In genomic region chr3:186966406-186966805, GRCh38 we compare ENCODE assay signal across 2 cellular contexts.
TF ChIP-seq lines count a peak whose summit lies in the region.

No MANE protein-coding gene starts in this region.

TF ChIP-seq in GM23338, 12 proteins besides CTCF, POLR2A, EP300 and RAD21 (continued from another document):
- TF ChIP-seq, protein P1, sequence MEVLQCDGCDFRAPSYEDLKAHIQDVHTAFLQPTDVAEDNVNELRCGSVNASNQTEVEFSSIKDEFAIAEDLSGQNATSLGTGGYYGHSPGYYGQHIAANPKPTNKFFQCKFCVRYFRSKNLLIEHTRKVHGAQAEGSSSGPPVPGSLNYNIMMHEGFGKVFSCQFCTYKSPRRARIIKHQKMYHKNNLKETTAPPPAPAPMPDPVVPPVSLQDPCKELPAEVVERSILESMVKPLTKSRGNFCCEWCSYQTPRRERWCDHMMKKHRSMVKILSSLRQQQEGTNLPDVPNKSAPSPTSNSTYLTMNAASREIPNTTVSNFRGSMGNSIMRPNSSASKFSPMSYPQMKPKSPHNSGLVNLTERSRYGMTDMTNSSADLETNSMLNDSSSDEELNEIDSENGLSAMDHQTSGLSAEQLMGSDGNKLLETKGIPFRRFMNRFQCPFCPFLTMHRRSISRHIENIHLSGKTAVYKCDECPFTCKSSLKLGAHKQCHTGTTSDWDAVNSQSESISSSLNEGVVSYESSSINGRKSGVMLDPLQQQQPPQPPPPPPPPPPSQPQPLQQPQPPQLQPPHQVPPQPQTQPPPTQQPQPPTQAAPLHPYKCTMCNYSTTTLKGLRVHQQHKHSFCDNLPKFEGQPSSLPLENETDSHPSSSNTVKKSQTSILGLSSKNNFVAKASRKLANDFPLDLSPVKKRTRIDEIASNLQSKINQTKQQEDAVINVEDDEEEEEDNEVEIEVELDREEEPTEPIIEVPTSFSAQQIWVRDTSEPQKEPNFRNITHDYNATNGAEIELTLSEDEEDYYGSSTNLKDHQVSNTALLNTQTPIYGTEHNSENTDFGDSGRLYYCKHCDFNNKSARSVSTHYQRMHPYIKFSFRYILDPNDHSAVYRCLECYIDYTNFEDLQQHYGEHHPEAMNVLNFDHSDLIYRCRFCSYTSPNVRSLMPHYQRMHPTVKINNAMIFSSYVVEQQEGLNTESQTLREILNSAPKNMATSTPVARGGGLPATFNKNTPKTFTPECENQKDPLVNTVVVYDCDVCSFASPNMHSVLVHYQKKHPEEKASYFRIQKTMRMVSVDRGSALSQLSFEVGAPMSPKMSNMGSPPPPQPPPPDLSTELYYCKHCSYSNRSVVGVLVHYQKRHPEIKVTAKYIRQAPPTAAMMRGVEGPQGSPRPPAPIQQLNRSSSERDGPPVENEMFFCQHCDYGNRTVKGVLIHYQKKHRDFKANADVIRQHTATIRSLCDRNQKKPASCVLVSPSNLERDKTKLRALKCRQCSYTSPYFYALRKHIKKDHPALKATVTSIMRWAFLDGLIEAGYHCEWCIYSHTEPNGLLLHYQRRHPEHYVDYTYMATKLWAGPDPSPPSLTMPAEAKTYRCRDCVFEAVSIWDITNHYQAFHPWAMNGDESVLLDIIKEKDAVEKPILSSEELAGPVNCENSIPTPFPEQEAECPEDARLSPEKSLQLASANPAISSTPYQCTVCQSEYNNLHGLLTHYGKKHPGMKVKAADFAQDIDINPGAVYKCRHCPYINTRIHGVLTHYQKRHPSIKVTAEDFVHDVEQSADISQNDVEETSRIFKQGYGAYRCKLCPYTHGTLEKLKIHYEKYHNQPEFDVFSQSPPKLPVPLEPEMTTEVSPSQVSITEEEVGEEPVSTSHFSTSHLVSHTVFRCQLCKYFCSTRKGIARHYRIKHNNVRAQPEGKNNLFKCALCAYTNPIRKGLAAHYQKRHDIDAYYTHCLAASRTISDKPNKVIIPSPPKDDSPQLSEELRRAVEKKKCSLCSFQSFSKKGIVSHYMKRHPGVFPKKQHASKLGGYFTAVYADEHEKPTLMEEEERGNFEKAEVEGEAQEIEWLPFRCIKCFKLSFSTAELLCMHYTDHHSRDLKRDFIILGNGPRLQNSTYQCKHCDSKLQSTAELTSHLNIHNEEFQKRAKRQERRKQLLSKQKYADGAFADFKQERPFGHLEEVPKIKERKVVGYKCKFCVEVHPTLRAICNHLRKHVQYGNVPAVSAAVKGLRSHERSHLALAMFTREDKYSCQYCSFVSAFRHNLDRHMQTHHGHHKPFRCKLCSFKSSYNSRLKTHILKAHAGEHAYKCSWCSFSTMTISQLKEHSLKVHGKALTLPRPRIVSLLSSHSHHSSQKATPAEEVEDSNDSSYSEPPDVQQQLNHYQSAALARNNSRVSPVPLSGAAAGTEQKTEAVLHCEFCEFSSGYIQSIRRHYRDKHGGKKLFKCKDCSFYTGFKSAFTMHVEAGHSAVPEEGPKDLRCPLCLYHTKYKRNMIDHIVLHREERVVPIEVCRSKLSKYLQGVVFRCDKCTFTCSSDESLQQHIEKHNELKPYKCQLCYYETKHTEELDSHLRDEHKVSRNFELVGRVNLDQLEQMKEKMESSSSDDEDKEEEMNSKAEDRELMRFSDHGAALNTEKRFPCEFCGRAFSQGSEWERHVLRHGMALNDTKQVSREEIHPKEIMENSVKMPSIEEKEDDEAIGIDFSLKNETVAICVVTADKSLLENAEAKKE (CRISPR knock-in tag; IDR thresholded peaks at IDR 0.05): no peak
- TF ChIP-seq EZH2 (IDR thresholded peaks at IDR 0.05; ENCODE audit: low read depth, unreplicated experiment) (no peak), JUNB (IDR thresholded peaks at IDR 0.05; ENCODE audit: unreplicated experiment) (no peak), STAT1 (IDR thresholded peaks at IDR 0.05; ENCODE audit: unreplicated experiment) (no peak), REST (IDR thresholded peaks at IDR 0.05; ENCODE audit: unreplicated experiment) (no peak), ZNF114 (CRISPR knock-in tag; IDR thresholded peaks at IDR 0.05) (no peak), NANOG (IDR thresholded peaks at IDR 0.05; ENCODE audit: borderline replicate concordance) (no peak), ZNF331 (CRISPR knock-in tag; IDR thresholded peaks at IDR 0.05; ENCODE audit: low read depth) (no peak)
- TF ChIP-seq, protein P2, sequence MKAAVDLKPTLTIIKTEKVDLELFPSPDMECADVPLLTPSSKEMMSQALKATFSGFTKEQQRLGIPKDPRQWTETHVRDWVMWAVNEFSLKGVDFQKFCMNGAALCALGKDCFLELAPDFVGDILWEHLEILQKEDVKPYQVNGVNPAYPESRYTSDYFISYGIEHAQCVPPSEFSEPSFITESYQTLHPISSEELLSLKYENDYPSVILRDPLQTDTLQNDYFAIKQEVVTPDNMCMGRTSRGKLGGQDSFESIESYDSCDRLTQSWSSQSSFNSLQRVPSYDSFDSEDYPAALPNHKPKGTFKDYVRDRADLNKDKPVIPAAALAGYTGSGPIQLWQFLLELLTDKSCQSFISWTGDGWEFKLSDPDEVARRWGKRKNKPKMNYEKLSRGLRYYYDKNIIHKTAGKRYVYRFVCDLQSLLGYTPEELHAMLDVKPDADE (IDR thresholded peaks at IDR 0.05): no peak

TF ChIP-seq in SK-N-SH, 30 proteins besides CTCF, POLR2A, EP300 and RAD21 (continued from another document):
- TF ChIP-seq TEAD4 (IDR thresholded peaks at IDR 0.05; ENCODE audit: borderline replicate concordance, insufficient read depth): no peak
